11 cellular contexts compared by ENCODE assay signal in the genomic region with DNA sequence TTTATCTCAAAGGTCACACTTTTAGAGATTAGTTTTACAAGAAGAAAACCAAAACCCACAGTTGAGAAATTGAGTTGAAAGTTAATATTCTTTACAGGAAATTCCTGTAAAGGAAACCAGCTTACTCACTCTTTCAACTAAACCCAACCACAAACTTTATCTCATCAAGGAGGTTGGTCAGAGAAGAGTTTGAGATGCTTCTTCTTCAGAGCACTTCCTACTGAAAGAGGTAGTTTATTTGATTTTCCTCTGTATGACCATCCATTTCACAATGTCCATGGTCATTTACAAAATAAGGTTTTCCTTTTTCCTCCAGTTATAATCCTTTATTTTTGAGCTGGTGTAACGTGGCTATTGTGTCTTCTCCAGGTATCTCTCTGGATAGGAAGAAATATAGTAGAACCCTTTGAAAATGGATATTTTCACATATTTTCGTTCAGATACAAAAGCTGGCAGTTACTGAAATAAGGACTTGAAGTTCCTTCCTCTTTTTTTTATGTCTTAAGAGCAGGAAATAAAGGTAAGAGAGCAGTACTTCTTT. TPM values are rescaled to one million over a fixed set of nuclear protein-coding genes. Genes with fewer than 3 reads are reported as not detected.
DNase-seq lines count a peak whose midpoint lies in the region; ATAC-seq and TF ChIP-seq lines count a peak whose summit lies in the region.
"Had no signal": no experiment of that assay in that cellular context is flagged by ENCODE, and none has a peak within 500 bp of the region (broad histone marks: within the 10 kb centered on the region; RNA-seq: fewer than 3 reads in every experiment).

No MANE protein-coding gene starts in this region.

- H3K27me3 Mint-ChIP-seq in activated CD8-positive, alpha-beta memory T cell treated with anti-CD3 and anti-CD28 coated beads, Interleukin-2, amount 10 ng/mL, durations not matched to agents 7 days and 5 days: no peaks in the 10 kb centered on the region
- peaks cover 12% of the 10 kb centered on the region for H3K27me3 Mint-ChIP-seq in T-helper 2 cell treated with Interferon-gamma antibody and Interleukin-4, amounts not matched to agents 5 μg/mL and 100 μg/mL, for 36 hours (ENCODE audit: low read depth)
- peaks cover 2% of the 10 kb centered on the region for H3K27me3 Mint-ChIP-seq in glutamatergic neuron (ENCODE audit: unreplicated experiment)

- H3K27ac Mint-ChIP-seq in activated CD8-positive, alpha-beta memory T cell treated with anti-CD3 and anti-CD28 coated beads, Interleukin-2, amount 10 ng/mL, durations not matched to agents 7 days and 5 days: peak overlapping the region; percentile 86
- H3K27ac Mint-ChIP-seq in T-helper 2 cell treated with Interferon-gamma antibody and Interleukin-4, amounts not matched to agents 5 μg/mL and 100 μg/mL, for 36 hours: peak overlapping the region; percentile 76
- H3K27ac Mint-ChIP-seq in glutamatergic neuron (ENCODE audit: unreplicated experiment): no peak overlapping the region

- TF ChIP-seq CTCF in glutamatergic neuron (IDR thresholded peaks at IDR 0.05; ENCODE audit: partially characterized antibody, unreplicated experiment): no peak

- CTCF ChIA-PET in activated CD8-positive, alpha-beta memory T cell treated with anti-CD3 and anti-CD28 coated beads, Interleukin-2, amount 10 ng/mL, durations not matched to agents 7 days and 5 days (lab: Charles Lee): interaction anchor here (1.0 to 3.7 kb wide), 7 partner anchors 9 to 412 kb away, joined by 3 to 13 read pairs (median 4); a partner anchor contains a TSS

- peaks cover 20% of the 10 kb centered on the region for H3K9me3 Mint-ChIP-seq in activated CD8-positive, alpha-beta memory T cell treated with anti-CD3 and anti-CD28 coated beads, Interleukin-2, amount 10 ng/mL, durations not matched to agents 7 days and 5 days (ENCODE audit: low read depth)
- peaks cover 27% of the 10 kb centered on the region for H3K9me3 Mint-ChIP-seq in T-helper 2 cell treated with Interferon-gamma antibody and Interleukin-4, amounts not matched to agents 5 μg/mL and 100 μg/mL, for 36 hours
- no peaks in the 10 kb centered on the region for H3K9me3 Mint-ChIP-seq in glutamatergic neuron (ENCODE audit: unreplicated experiment)

- peak overlapping the region; percentile 73 for H3K4me3 Mint-ChIP-seq in activated CD8-positive, alpha-beta memory T cell treated with anti-CD3 and anti-CD28 coated beads, Interleukin-2, amount 10 ng/mL, durations not matched to agents 7 days and 5 days
- H3K4me3 Mint-ChIP-seq in T-helper 2 cell treated with Interferon-gamma antibody and Interleukin-4, amounts not matched to agents 5 μg/mL and 100 μg/mL, for 36 hours: peak overlapping the region; percentile 77
- H3K4me3 Mint-ChIP-seq in glutamatergic neuron (ENCODE audit: unreplicated experiment): no peak overlapping the region

- DNase-seq in activated CD8-positive, alpha-beta memory T cell treated with anti-CD3 and anti-CD28 coated beads, Interleukin-2, amount 10 ng/mL, durations not matched to agents 7 days and 5 days: no peak
- no peak for DNase-seq in activated CD8-positive, alpha-beta memory T cell treated with anti-CD3 and anti-CD28 coated beads, Interleukin-2, amount 50 U/mL, for 4 hours
- DNase-seq in T-helper 2 cell treated with Interferon-gamma antibody and Interleukin-4, amounts not matched to agents 5 μg/mL and 100 μg/mL, for 36 hours (ENCODE audit: low spot score): no peak
- DNase-seq in stimulated activated naive CD8-positive, alpha-beta T cell treated with anti-CD3 and anti-CD28 coated beads, Interleukin-15, Interleukin-2, amounts not matched to agents 100 U/mL and 50 U/mL, for 24 hours: no peak
- no peak for DNase-seq in stimulated activated CD4-positive, alpha-beta T cell treated with anti-CD3 and anti-CD28 coated beads, Interleukin-1b, Interleukin-23, amount 100 ng/mL, for 48 hours
- DNase-seq in NCI-H146 treated with DMSO at 0.1 percent for 48 hours (lab: John Stamatoyannopoulos, UW; ENCODE audit: unreplicated experiment): no peak
- no peak for DNase-seq in glutamatergic neuron
- DNase-seq: NCI-H526 had no signal

- peaks cover 70% of the 10 kb centered on the region for H3K36me3 Mint-ChIP-seq in activated CD8-positive, alpha-beta memory T cell treated with anti-CD3 and anti-CD28 coated beads, Interleukin-2, amount 10 ng/mL, durations not matched to agents 7 days and 5 days
- H3K36me3 Mint-ChIP-seq in T-helper 2 cell treated with Interferon-gamma antibody and Interleukin-4, amounts not matched to agents 5 μg/mL and 100 μg/mL, for 36 hours (ENCODE audit: low read depth): peaks cover 33% of the 10 kb centered on the region
- no peaks in the 10 kb centered on the region for H3K36me3 Mint-ChIP-seq in glutamatergic neuron (ENCODE audit: unreplicated experiment)

- peak; percentile 79 for ATAC-seq in activated CD8-positive, alpha-beta memory T cell treated with anti-CD3 and anti-CD28 coated beads, Interleukin-2, amount 10 ng/mL, durations not matched to agents 7 days and 5 days
- peak; percentile 81 for ATAC-seq in HG03103 (IDR thresholded peaks at IDR 0.05; ENCODE audit: low read depth, unreplicated experiment)
- peak; percentile 70 for ATAC-seq in stimulated activated naive CD8-positive, alpha-beta T cell treated with anti-CD3 and anti-CD28 coated beads, Interleukin-15, Interleukin-2, amounts not matched to agents 100 U/mL and 50 U/mL, for 24 hours

- peaks cover 63% of the 10 kb centered on the region for H3K4me1 Mint-ChIP-seq in activated CD8-positive, alpha-beta memory T cell treated with anti-CD3 and anti-CD28 coated beads, Interleukin-2, amount 10 ng/mL, durations not matched to agents 7 days and 5 days
- H3K4me1 Mint-ChIP-seq in T-helper 2 cell treated with Interferon-gamma antibody and Interleukin-4, amounts not matched to agents 5 μg/mL and 100 μg/mL, for 36 hours (ENCODE audit: low read depth): peaks cover 58% of the 10 kb centered on the region
- no peaks in the 10 kb centered on the region for H3K4me1 Mint-ChIP-seq in glutamatergic neuron (ENCODE audit: low read depth, unreplicated experiment)

RNA-seq across cellular contexts. Expression of a gene that starts 4.5 kb away (rescaled TPM):
- 10 to 100 TPM; 12.3 to 14.9 TPM for total RNA-seq in activated CD8-positive, alpha-beta memory T cell treated with anti-CD3 and anti-CD28 coated beads, Interleukin-2, amount 10 ng/mL, durations not matched to agents 7 days and 5 days
- total RNA-seq in glutamatergic neuron (ENCODE audit: unreplicated experiment): not detected
- total RNA-seq: dermis microvascular lymphatic vessel endothelial cell had no signal

RNA-seq across cellular contexts. Expression of a gene that starts 54.5 kb away (rescaled TPM):
- under 1 TPM; 0.05 to 0.18 TPM for total RNA-seq in activated CD8-positive, alpha-beta memory T cell treated with anti-CD3 and anti-CD28 coated beads, Interleukin-2, amount 10 ng/mL, durations not matched to agents 7 days and 5 days
- total RNA-seq in glutamatergic neuron (ENCODE audit: unreplicated experiment): 0.12 TPM
- total RNA-seq: dermis microvascular lymphatic vessel endothelial cell, right atrium auricular region had no signal

Comparison
In these comparisons a context has a peak if more than half of its experiments do, and no peak if none do; other contexts are left out.
1. RNA of a gene that starts 4.5 kb away (total RNA-seq): 12.3 to 14.9 TPM in activated CD8-positive, alpha-beta memory T cell treated with anti-CD3 and anti-CD28 coated beads, Interleukin-2, amount 10 ng/mL, durations not matched to agents 7 days and 5 days; not detected in glutamatergic neuron (single experiment); every median in the first group is over 10 times any median in the second.
2. Peak in every context shown above with its lines, with median percentiles within 50 percentile points of each other: ATAC-seq.